ENCODE assay signal across 1 cellular context in genomic region chr17:8153957-8154607, GRCh38.
TF ChIP-seq lines count a peak whose summit lies in the region.

No MANE protein-coding gene starts in this region.

TF ChIP-seq in K562, 482 proteins besides CTCF, POLR2A, EP300 and RAD21 (continued from another document):
- TF ChIP-seq PATZ1 (CRISPR knock-in tag; IDR thresholded peaks at IDR 0.05; ENCODE audit: borderline replicate concordance) (no peak), ZNF764 (CRISPR knock-in tag; IDR thresholded peaks at IDR 0.05; ENCODE audit: low read depth) (no peak), RNF2 (IDR thresholded peaks at IDR 0.05) (peak; percentile 55; the same call in 1 of the 2 replicates), ELF2 (CRISPR knock-in tag; IDR thresholded peaks at IDR 0.05) (no peak), CC2D1A (IDR thresholded peaks at IDR 0.05) (no peak), POLR3A (IDR thresholded peaks at IDR 0.05; ENCODE audit: borderline replicate concordance, extremely low read depth, insufficient read depth, insufficient read length) (no peak), ZNF778 (CRISPR knock-in tag; IDR thresholded peaks at IDR 0.05) (no peak), FOXP4 (CRISPR knock-in tag; IDR thresholded peaks at IDR 0.05; ENCODE audit: borderline replicate concordance) (no peak), TBP (optimal IDR thresholded peaks at IDR 0.05; ENCODE audit: low read depth, low read length) (no peak), MAZ (CRISPR knock-in tag; conservative IDR thresholded peaks at IDR 0.05 in 1 of 2, IDR thresholded peaks at IDR 0.05 in 1 of 2) (peak; percentile 69 to 77), KAT7 (CRISPR knock-in tag; IDR thresholded peaks at IDR 0.05; ENCODE audit: borderline replicate concordance) (no peak), MYNN (IDR thresholded peaks at IDR 0.05) (peak; percentile 50; the same call in 1 of the 2 replicates), MYNN (CRISPR knock-in tag; IDR thresholded peaks at IDR 0.05) (no peak), FOXK2 (conservative IDR thresholded peaks at IDR 0.05 in 1 of 2, IDR thresholded peaks at IDR 0.05 in 1 of 2; ENCODE audit: low read depth in 2 of 2) (peak; percentile 34 to 69; a peak in 2 of 4 replicates), ZNF41 (CRISPR knock-in tag; conservative IDR thresholded peaks at IDR 0.05) (no peak), E4F1 (CRISPR knock-in tag; IDR thresholded peaks at IDR 0.05; ENCODE audit: borderline replicate concordance) (no peak), E2F6 (IDR thresholded peaks at IDR 0.05; ENCODE audit: borderline replicate concordance in 1 of 2, extremely low read depth in 1 of 2, insufficient read depth in 1 of 2, insufficient read length in 1 of 2, low read depth in 1 of 2, low read length in 1 of 2, poor library complexity in 1 of 2, severe bottlenecking in 1 of 2) (peak in 1 of 2 experiments; percentile 56)
